20 cellular contexts compared by ENCODE assay signal in the genomic region with DNA sequence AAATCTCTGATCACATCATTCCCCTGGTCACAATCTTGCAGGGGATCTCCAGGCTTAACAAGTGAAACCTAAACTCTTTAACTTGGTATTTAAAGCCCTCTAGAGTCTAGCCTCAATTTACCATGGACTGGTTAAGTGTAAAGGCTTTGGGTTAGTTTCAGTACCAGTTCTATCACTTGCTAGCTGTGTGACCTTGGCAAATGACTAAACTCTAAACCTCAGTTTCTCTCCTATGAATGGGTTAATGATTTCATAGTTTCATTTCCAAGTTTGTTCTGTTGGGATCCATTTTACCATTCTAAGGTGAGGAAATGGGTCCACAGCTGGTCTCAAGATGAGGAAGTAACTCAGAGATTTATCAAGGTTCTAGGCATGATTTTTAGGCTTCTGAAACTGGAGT. TPM values are rescaled to one million over a fixed set of nuclear protein-coding genes. Genes with fewer than 3 reads are reported as not detected.
DNase-seq lines count a peak whose midpoint lies in the region; ATAC-seq, FAIRE-seq and TF ChIP-seq lines count a peak whose summit lies in the region.
"Had no signal": no experiment of that assay in that cellular context is flagged by ENCODE, and none has a peak within 500 bp of the region (broad histone marks: within the 10 kb centered on the region; RNA-seq: fewer than 3 reads in every experiment).

No MANE protein-coding gene starts in this region.

- peaks cover 8 to 11% of the 10 kb centered on the region in 2 donors for H3K27me3 Mint-ChIP-seq in natural killer cell treated with Interleukin-12 subunit alpha and Interleukin-12 subunit beta and Interleukin-15 and Interleukin-18, amount 100 ng/mL, for 72 hours
- H3K27me3 Mint-ChIP-seq in natural killer cell (ENCODE audit: low read depth in 2 of 2) = peaks cover 0 to 6% of the 10 kb centered on the region in 2 donors
- H3K27me3 Mint-ChIP-seq: T-cell had no signal

- no peak for FAIRE-seq in RCC 7860 (lab: Jason Lieb, UNC)

- H3K27ac Mint-ChIP-seq in natural killer cell treated with Interleukin-12 subunit alpha and Interleukin-12 subunit beta and Interleukin-15 and Interleukin-18, amount 100 ng/mL, for 72 hours = peak overlapping the region in 1 of 2 donors; percentile 61
- no peak overlapping the region for H3K27ac Mint-ChIP-seq in natural killer cell
- H3K27ac Mint-ChIP-seq: HFFc6, T-cell had no signal

- intact Hi-C loops in natural killer cell (cut with micrococcal nuclease) = no loop called here
- intact Hi-C loops in stomach (cut with DNase I; ENCODE audit: low total_unique reads) = no loop called here

- TF ChIP-seq CTCF in natural killer cell (IDR thresholded peaks at IDR 0.05) (no peak), stomach (IDR thresholded peaks at IDR 0.05) (no peak)

- no peaks in the 10 kb centered on the region for H3K36me3 Mint-ChIP-seq in natural killer cell treated with Interleukin-12 subunit alpha and Interleukin-12 subunit beta and Interleukin-15 and Interleukin-18, amount 100 ng/mL, for 72 hours
- H3K36me3 Mint-ChIP-seq in natural killer cell = no peaks in the 10 kb centered on the region
- H3K36me3 Mint-ChIP-seq: T-cell had no signal

- DNase-seq in natural killer cell treated with Interleukin-12 subunit alpha and Interleukin-12 subunit beta and Interleukin-15 and Interleukin-18, amount 100 ng/mL, for 72 hours (ENCODE audit: low spot score) = no peak
- DNase-seq in natural killer cell (no peak), NCI-H524 (lab: John Stamatoyannopoulos, UW) (no peak), RCC 7860 (ENCODE audit: low spot score) (no peak), stomach (no peak), globus pallidus (ENCODE audit: low spot score) (no peak)
- DNase-seq: ACHN; activated gamma-delta T cell treated with Interleukin-2 at 50 U/mL for 16 hours; effector memory CD4-positive, alpha-beta T cell; foreskin melanocyte; HFFc6; islet precursor cell; PC-3; posterior cingulate gyrus; T-cell; upper lobe of right lung had no signal

- TF ChIP-seq EP300 in stomach (IDR thresholded peaks at IDR 0.05) = no peak

- H3K4me3 ChIP-seq in stomach = no peak overlapping the region
- H3K4me3 ChIP-seq: breast epithelium, upper lobe of right lung had no signal

- H3K9me3 ChIP-seq in stomach = no peaks in the 10 kb centered on the region
- H3K9me3 ChIP-seq: breast epithelium, upper lobe of right lung had no signal

- H3K4me1 ChIP-seq in stomach = peaks cover 14 to 38% (median 27%) of the 10 kb centered on the region in 4 donors
- H3K4me1 ChIP-seq: breast epithelium had no signal

- H3K4me3 Mint-ChIP-seq in natural killer cell treated with Interleukin-12 subunit alpha and Interleukin-12 subunit beta and Interleukin-15 and Interleukin-18, amount 100 ng/mL, for 72 hours = peak overlapping the region; percentile 47
- H3K4me3 Mint-ChIP-seq in natural killer cell = no peak overlapping the region
- H3K4me3 Mint-ChIP-seq: HFFc6, T-cell had no signal

- H3K4me1 Mint-ChIP-seq in natural killer cell treated with Interleukin-12 subunit alpha and Interleukin-12 subunit beta and Interleukin-15 and Interleukin-18, amount 100 ng/mL, for 72 hours (ENCODE audit: low read depth in 2 of 2) = peaks cover 9 to 33% of the 10 kb centered on the region in 2 donors
- H3K4me1 Mint-ChIP-seq in natural killer cell = no peaks in the 10 kb centered on the region
- H3K4me1 Mint-ChIP-seq: T-cell had no signal

- no peaks in the 10 kb centered on the region for H3K36me3 ChIP-seq in stomach
- H3K36me3 ChIP-seq: breast epithelium, upper lobe of right lung had no signal

- H3K27me3 ChIP-seq in stomach = no peaks in the 10 kb centered on the region
- H3K27me3 ChIP-seq: breast epithelium, upper lobe of right lung had no signal

- no peak for TF ChIP-seq POLR2A in stomach (IDR thresholded peaks at IDR 0.05)

- ATAC-seq in natural killer cell treated with Interleukin-12 subunit alpha and Interleukin-12 subunit beta and Interleukin-15 and Interleukin-18, amount 100 ng/mL, for 72 hours = peak in 1 of 2 donors; percentile 62
- ATAC-seq in natural killer cell = no peak
- ATAC-seq in HG02642 (IDR thresholded peaks at IDR 0.05; ENCODE audit: poor library complexity, unreplicated experiment) = peak; percentile 52
- ATAC-seq in HG03460 (IDR thresholded peaks at IDR 0.05; ENCODE audit: unreplicated experiment) = peak; percentile 41
- ATAC-seq: PC-3, T-cell, upper lobe of right lung had no signal

- H3K27ac ChIP-seq in stomach = peak overlapping the region in 1 of 5 donors; percentile 49
- H3K27ac ChIP-seq: breast epithelium, upper lobe of right lung had no signal

- no peaks in the 10 kb centered on the region for H3K9me3 Mint-ChIP-seq in natural killer cell treated with Interleukin-12 subunit alpha and Interleukin-12 subunit beta and Interleukin-15 and Interleukin-18, amount 100 ng/mL, for 72 hours
- H3K9me3 Mint-ChIP-seq in natural killer cell = peaks cover 0 to 2% of the 10 kb centered on the region in 2 donors

RNA-seq across cellular contexts. Expression of gene TIMP4, which starts 38.8 kb away (rescaled TPM):
- not detected for total RNA-seq in natural killer cell treated with Interleukin-12 subunit alpha and Interleukin-12 subunit beta and Interleukin-15 and Interleukin-18, amount 100 ng/mL, for 72 hours
- total RNA-seq in natural killer cell (not detected), stomach (1 to 10 TPM; 2.6 to 9.9 (median 5.2) TPM)
- polyA plus RNA-seq in stomach = 10 to 100 TPM in 2 of 3 donors, 1 to 10 TPM in 1; 5.0 to 13.4 (median 11.0) TPM
- total RNA-seq: mononuclear cell, T-cell had no signal

Comparison
In these comparisons a context has a peak if more than half of its experiments do, and no peak if none do; other contexts are left out.
1. ATAC-seq: peak in HG02642 (single experiment) and HG03460 (single experiment); none in natural killer cell (0 of 3).